In the genomic region with DNA sequence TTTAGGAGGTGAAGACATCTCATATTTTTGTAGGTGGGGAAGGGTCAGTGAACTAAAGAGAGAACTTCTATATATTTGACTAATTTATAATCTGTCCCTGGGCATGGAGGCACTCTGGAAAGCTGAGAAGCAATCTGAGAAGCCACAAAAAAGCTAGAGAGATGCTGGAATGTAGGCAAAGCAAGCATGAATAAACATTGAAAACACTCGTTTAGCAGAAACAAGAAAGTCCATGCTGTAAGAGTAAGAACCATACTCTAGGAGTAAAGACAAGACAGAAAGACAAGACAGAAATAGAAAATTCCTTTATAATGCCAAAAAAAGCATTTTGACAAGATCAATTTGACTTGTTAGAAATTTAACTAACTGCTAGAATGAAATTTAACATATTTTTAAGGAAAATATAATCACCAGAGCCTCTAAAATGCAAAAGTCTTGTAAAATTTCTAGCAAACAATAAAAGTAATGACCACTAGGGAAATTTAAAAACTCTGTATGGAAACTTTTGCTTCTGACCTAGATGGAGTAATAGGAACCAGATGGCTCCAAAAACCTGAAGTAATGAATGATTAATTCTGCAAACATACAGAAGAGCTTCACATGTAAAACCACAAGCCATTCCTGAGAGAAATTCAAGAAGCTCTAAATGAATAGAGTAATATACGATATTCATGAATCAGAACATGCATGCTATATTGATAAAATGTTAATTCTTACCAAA, we compare ENCODE assay signal across 18 cellular contexts.
DNase-seq lines count a peak whose midpoint lies in the region; ATAC-seq and TF ChIP-seq lines count a peak whose summit lies in the region.
"Had no signal": no experiment of that assay in that cellular context is flagged by ENCODE, and none has a peak within 500 bp of the region (broad histone marks: within the 10 kb centered on the region; RNA-seq: fewer than 3 reads in every experiment).

No MANE protein-coding gene starts in this region.

- H3K4me3 Mint-ChIP-seq in endodermal cell (no peak overlapping the region), mesothelial cell of epicardium (no peak overlapping the region)
- H3K4me3 Mint-ChIP-seq in stimulated activated effector memory CD8-positive, alpha-beta T cell treated with anti-CD3 and anti-CD28 coated beads, Interleukin-12 subunit alpha, Interleukin-12 subunit beta, amount 100 ng/mL, for 72 hours, result no peak overlapping the region
- H3K4me3 Mint-ChIP-seq: activated T-cell treated with anti-CD3 and anti-CD28 coated beads, Interleukin-2, amount 50 U/mL, for 4 hours had no signal

- H3K36me3 ChIP-seq in BJ (ENCODE audit: control insufficient read depth, insufficient read depth, low read length) (no peaks in the 10 kb centered on the region), endodermal cell (ENCODE audit: control insufficient read depth, insufficient read depth, low read length) (no peaks in the 10 kb centered on the region)
- H3K36me3 ChIP-seq: upper lobe of left lung had no signal

- POLR2A ChIA-PET in BJ (lab: Charles Lee), result no interaction called here

- H3K9me3 Mint-ChIP-seq in endodermal cell, result peaks cover 5% of the 10 kb centered on the region
- peaks cover 5% of the 10 kb centered on the region for H3K9me3 Mint-ChIP-seq in mesothelial cell of epicardium
- peaks cover 22% of the 10 kb centered on the region for H3K9me3 Mint-ChIP-seq in stimulated activated effector memory CD8-positive, alpha-beta T cell treated with anti-CD3 and anti-CD28 coated beads, Interleukin-12 subunit alpha, Interleukin-12 subunit beta, amount 100 ng/mL, for 72 hours

- H3K4me3 ChIP-seq in BJ (ENCODE audit: low read depth, low read length) (no peak overlapping the region), endodermal cell (ENCODE audit: low read length) (no peak overlapping the region)
- H3K4me3 ChIP-seq: upper lobe of left lung had no signal

- H3K27ac Mint-ChIP-seq in endodermal cell (no peak overlapping the region), mesothelial cell of epicardium (peak overlapping the region; percentile 90)
- no peak overlapping the region for H3K27ac Mint-ChIP-seq in stimulated activated effector memory CD8-positive, alpha-beta T cell treated with anti-CD3 and anti-CD28 coated beads, Interleukin-12 subunit alpha, Interleukin-12 subunit beta, amount 100 ng/mL, for 72 hours

- no peaks in the 10 kb centered on the region for H3K4me1 ChIP-seq in endodermal cell (ENCODE audit: control insufficient read depth, insufficient read depth, low read length)
- H3K4me1 ChIP-seq: upper lobe of left lung had no signal

- peaks cover 4% of the 10 kb centered on the region for H3K9me3 ChIP-seq in endodermal cell (ENCODE audit: control insufficient read depth, low read length)
- H3K9me3 ChIP-seq: upper lobe of left lung had no signal

- ATAC-seq in HG03469 (IDR thresholded peaks at IDR 0.05; ENCODE audit: unreplicated experiment), result no peak
- no peak for ATAC-seq in HG03135 (IDR thresholded peaks at IDR 0.05; ENCODE audit: unreplicated experiment)
- no peak for ATAC-seq in stimulated activated effector memory CD8-positive, alpha-beta T cell treated with anti-CD3 and anti-CD28 coated beads, Interleukin-12 subunit alpha, Interleukin-12 subunit beta, amount 100 ng/mL, for 72 hours
- ATAC-seq: activated T-cell treated with anti-CD3 and anti-CD28 coated beads, Interleukin-2, amount 50 U/mL, for 4 hours; left cardiac atrium had no signal

- no peak overlapping the region for H3K27ac ChIP-seq in endodermal cell (ENCODE audit: low read depth, low read length)
- H3K27ac ChIP-seq: C4-2B, upper lobe of left lung had no signal

- no peaks in the 10 kb centered on the region for H3K36me3 Mint-ChIP-seq in endodermal cell (ENCODE audit: low read depth)
- H3K36me3 Mint-ChIP-seq in mesothelial cell of epicardium, result no peaks in the 10 kb centered on the region
- H3K36me3 Mint-ChIP-seq in stimulated activated effector memory CD8-positive, alpha-beta T cell treated with anti-CD3 and anti-CD28 coated beads, Interleukin-12 subunit alpha, Interleukin-12 subunit beta, amount 100 ng/mL, for 72 hours, result no peaks in the 10 kb centered on the region

- H3K9ac ChIP-seq in endodermal cell (ENCODE audit: extremely low read depth, low read length, poor library complexity, severe bottlenecking), result no peak overlapping the region

- no peaks in the 10 kb centered on the region for H3K27me3 ChIP-seq in BJ (ENCODE audit: control insufficient read depth, insufficient read depth, low read length)
- H3K27me3 ChIP-seq in endodermal cell (ENCODE audit: control insufficient read depth, insufficient read depth, low read length, poor library complexity, severe bottlenecking), result no peaks in the 10 kb centered on the region
- H3K27me3 ChIP-seq: upper lobe of left lung had no signal

- peak; percentile 93 for DNase-seq in BJ (ENCODE audit: low read depth)
- peak; percentile 90 for DNase-seq in M059J (ENCODE audit: low read depth)
- DNase-seq in endodermal cell, result no peak
- DNase-seq in mesothelial cell of epicardium (ENCODE audit: low spot score in 2 of 2, unreplicated experiment in 2 of 2), result no peak
- no peak for DNase-seq in DMS153 (lab: John Stamatoyannopoulos, UW)
- no peak for DNase-seq in stimulated activated effector memory CD8-positive, alpha-beta T cell treated with anti-CD3 and anti-CD28 coated beads, Interleukin-12 subunit alpha, Interleukin-12 subunit beta, amount 100 ng/mL, for 72 hours (ENCODE audit: low spot score in 2 of 2)
- DNase-seq: activated CD4-positive, alpha-beta T cell treated with anti-CD3 and anti-CD28 coated beads for 48 hours; activated T-cell treated with anti-CD3 and anti-CD28 coated beads, Interleukin-2, amount 50 U/mL, for 4 hours; effector CD4-positive, alpha-beta T cell; head of caudate nucleus; left cardiac atrium; NCI-H146; NCI-H524; stimulated activated CD4-positive, alpha-beta T cell treated with anti-CD3 and anti-CD28 coated beads, Interleukin-1b, Interleukin-23, amount 100 ng/mL, for 48 hours had no signal

- H3K4me1 Mint-ChIP-seq in endodermal cell, result no peaks in the 10 kb centered on the region
- peaks cover 19% of the 10 kb centered on the region for H3K4me1 Mint-ChIP-seq in mesothelial cell of epicardium
- H3K4me1 Mint-ChIP-seq in stimulated activated effector memory CD8-positive, alpha-beta T cell treated with anti-CD3 and anti-CD28 coated beads, Interleukin-12 subunit alpha, Interleukin-12 subunit beta, amount 100 ng/mL, for 72 hours, result no peaks in the 10 kb centered on the region

- peak; percentile 14; the same call in 1 of the 2 replicates for TF ChIP-seq CTCF in BJ (IDR thresholded peaks at IDR 0.05; ENCODE audit: insufficient read depth, low read depth, low read length)
- TF ChIP-seq CTCF in endodermal cell (conservative IDR thresholded peaks at IDR 0.05), result peak; percentile 27
- TF ChIP-seq CTCF in mesothelial cell of epicardium (IDR thresholded peaks at IDR 0.05; ENCODE audit: unreplicated experiment), result peak; percentile 50

- no peaks in the 10 kb centered on the region for H3K27me3 Mint-ChIP-seq in endodermal cell (ENCODE audit: insufficient read depth)
- no peaks in the 10 kb centered on the region for H3K27me3 Mint-ChIP-seq in mesothelial cell of epicardium (ENCODE audit: low read depth)

- CTCF ChIA-PET in BJ (lab: Yijun Ruan, JAX), result interaction anchor here (1.9 kb wide), 1 partner anchor 10 kb away, joined by 6 read pairs; no protein-coding TSS in a partner anchor

- WGBS in endodermal cell (ENCODE audit: insufficient coverage in 1 of 2, insufficient read length in 1 of 2), 2 experiments, result 80 to 91% methylated on average over 1 of the region's 2 CpGs

Comparison
In these comparisons a context has a peak if more than half of its experiments do, and no peak if none do; other contexts are left out.
1. DNase-seq: peak in BJ (single experiment) and M059J (single experiment); none in endodermal cell (single experiment), mesothelial cell of epicardium (0 of 2), DMS153 (single experiment) and stimulated activated effector memory CD8-positive, alpha-beta T cell treated with anti-CD3 and anti-CD28 coated beads, Interleukin-12 subunit alpha, Interleukin-12 subunit beta, amount 100 ng/mL, for 72 hours (0 of 2).
2. Peak in every context shown above with its lines, with median percentiles within 50 percentile points of each other: CTCF ChIP-seq.